In the genomic region with DNA sequence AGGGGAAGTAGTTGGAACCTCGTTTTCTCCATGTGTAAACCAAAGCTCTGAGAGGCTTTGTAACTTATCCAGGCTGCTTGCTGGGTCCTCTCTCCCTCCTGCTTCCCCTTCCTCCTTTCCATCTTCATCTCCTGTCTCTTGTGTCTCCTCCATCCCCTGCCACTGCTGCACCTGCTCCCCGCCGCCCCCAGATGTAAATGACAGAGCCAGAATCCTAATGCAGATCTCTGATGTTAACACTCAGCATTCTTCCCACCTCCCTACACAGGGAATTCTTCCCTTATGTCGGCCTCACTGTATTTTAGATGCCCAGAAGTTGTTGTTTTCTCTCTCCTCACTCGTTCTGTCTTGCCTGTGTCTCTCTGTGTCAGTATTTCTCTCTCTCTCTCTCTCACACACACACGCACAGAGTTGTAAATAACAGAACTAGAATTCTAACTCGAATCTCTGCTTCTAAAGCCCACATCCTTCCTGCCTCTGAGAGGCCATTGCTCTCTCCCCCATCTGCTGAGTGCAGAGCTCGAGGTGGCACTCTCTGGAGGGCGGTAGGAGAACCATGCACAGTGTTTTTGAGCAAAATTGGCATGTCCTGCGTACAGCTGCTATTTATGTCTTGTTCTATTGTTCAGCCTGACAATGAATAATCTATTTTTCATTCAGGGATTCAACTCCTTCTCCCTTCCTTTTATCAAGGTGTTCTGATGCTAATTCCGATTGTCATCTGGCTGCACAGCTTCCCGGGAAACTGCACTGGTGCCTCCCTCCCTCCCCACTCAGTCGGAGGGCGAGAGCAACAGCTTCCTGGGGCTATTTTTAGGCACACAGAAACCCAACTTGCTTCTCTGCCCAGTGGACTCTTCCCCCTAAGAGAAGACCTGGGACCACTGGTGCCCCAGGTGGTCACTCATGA, we compare ENCODE assay signal across 8 cellular contexts.
DNase-seq lines count a peak whose midpoint lies in the region; ATAC-seq and TF ChIP-seq lines count a peak whose summit lies in the region.
"Had no signal": no experiment of that assay in that cellular context is flagged by ENCODE, and none has a peak within 500 bp of the region (broad histone marks: within the 10 kb centered on the region; RNA-seq: fewer than 3 reads in every experiment).

No MANE protein-coding gene starts in this region.

- intact Hi-C loops in body of pancreas (cut with DNase I), result no loop called here

- H3K9me3 ChIP-seq in body of pancreas, result no peaks in the 10 kb centered on the region
- H3K9me3 ChIP-seq: upper lobe of right lung had no signal

- peak; percentile 17 for DNase-seq in activated gamma-delta T cell treated with anti-CD3 and anti-CD28 coated beads, Interleukin-2, amount 50 U/mL, for 16 hours (ENCODE audit: low read depth)
- DNase-seq in pons (ENCODE audit: low spot score) (peak; percentile 31), ecto neural progenitor cell (ENCODE audit: low spot score) (no peak), body of pancreas (no peak)

- no peak for TF ChIP-seq CTCF in body of pancreas (IDR thresholded peaks at IDR 0.05)

- WGBS in body of pancreas, 2 donors, result 63 to 66% methylated on average over 14 of the region's 14 CpGs

- H3K4me1 ChIP-seq in body of pancreas, result peaks cover 11% of the 10 kb centered on the region

- TF ChIP-seq POLR2A in body of pancreas (IDR thresholded peaks at IDR 0.05), result no peak

- ATAC-seq in GM19397 (IDR thresholded peaks at IDR 0.05; ENCODE audit: unreplicated experiment) (peak; percentile 77), HG03175 (IDR thresholded peaks at IDR 0.05; ENCODE audit: unreplicated experiment) (peak; percentile 57), GM21367 (IDR thresholded peaks at IDR 0.05; ENCODE audit: unreplicated experiment) (no peak), body of pancreas (no peak)
- ATAC-seq: upper lobe of right lung had no signal

- no peaks in the 10 kb centered on the region for H3K36me3 ChIP-seq in body of pancreas (replicated peaks in 1 of 2; ENCODE audit: insufficient read depth in 1 of 2, low read depth in 2 of 2)
- H3K36me3 ChIP-seq: upper lobe of right lung had no signal

- no peak overlapping the region for H3K27ac ChIP-seq in body of pancreas
- H3K27ac ChIP-seq: upper lobe of right lung had no signal

- H3K27me3 ChIP-seq in body of pancreas, result no peaks in the 10 kb centered on the region
- H3K27me3 ChIP-seq: upper lobe of right lung had no signal

- H3K4me3 ChIP-seq in body of pancreas, result no peak overlapping the region
- H3K4me3 ChIP-seq: upper lobe of right lung had no signal

Comparison
In these comparisons a context has a peak if more than half of its experiments do, and no peak if none do; other contexts are left out.
1. ATAC-seq: peak in GM19397 (single experiment) and HG03175 (single experiment); none in GM21367 (single experiment) and body of pancreas (single experiment).
2. DNase-seq: peak in activated gamma-delta T cell treated with anti-CD3 and anti-CD28 coated beads, Interleukin-2, amount 50 U/mL, for 16 hours (single experiment) and pons (single experiment); none in ecto neural progenitor cell (single experiment) and body of pancreas (0 of 4).